8 cellular contexts compared by ENCODE assay signal in the genomic region with DNA sequence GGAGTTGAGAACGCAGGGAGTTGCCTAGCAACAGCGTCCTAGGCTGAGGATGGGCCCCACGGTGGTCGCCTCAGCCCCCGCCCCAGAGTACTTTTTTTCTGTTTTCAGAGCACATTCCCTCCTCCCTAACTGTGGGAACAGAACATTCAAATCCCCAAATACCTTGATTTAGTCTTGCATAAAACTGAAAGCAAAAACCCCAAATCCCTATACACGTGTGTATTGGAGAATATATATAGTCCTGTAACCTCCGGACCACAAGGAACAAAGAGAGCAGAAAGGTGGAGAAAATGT. TPM values are rescaled to one million over a fixed set of nuclear protein-coding genes. Genes with fewer than 3 reads are reported as not detected.
DNase-seq lines count a peak whose midpoint lies in the region; ATAC-seq and TF ChIP-seq lines count a peak whose summit lies in the region.

No MANE protein-coding gene starts in this region.

- POLR2A ChIA-PET in activated CD8-positive, alpha-beta T cell treated with anti-CD3 and anti-CD28 coated beads for 36 hours (lab: Charles Lee), result no interaction called here

- peak overlapping the region; percentile 79 for H3K4me3 Mint-ChIP-seq in activated CD8-positive, alpha-beta T cell treated with anti-CD3 and anti-CD28 coated beads for 36 hours
- H3K4me3 Mint-ChIP-seq in stimulated activated naive CD8-positive, alpha-beta T cell treated with anti-CD3 and anti-CD28 coated beads, Interleukin-15, amount 100 ng/mL, for 72 hours, result peak overlapping the region; percentile 89 to 90

- H3K36me3 Mint-ChIP-seq in activated CD8-positive, alpha-beta T cell treated with anti-CD3 and anti-CD28 coated beads for 36 hours (ENCODE audit: low read depth), result peaks cover 7% of the 10 kb centered on the region

- DNase-seq in NCI-H510A treated with DMSO at 0.1 percent for 48 hours (lab: John Stamatoyannopoulos, UW) (peak; percentile 58), NCI-H510A (lab: John Stamatoyannopoulos, UW) (no peak), NCI-H2107 (lab: John Stamatoyannopoulos, UW) (no peak)
- DNase-seq in activated CD8-positive, alpha-beta T cell treated with anti-CD3 and anti-CD28 coated beads for 36 hours, result no peak
- no peak for DNase-seq in stimulated activated naive CD8-positive, alpha-beta T cell treated with anti-CD3 and anti-CD28 coated beads, Interleukin-15, amount 100 ng/mL, for 72 hours

- CTCF ChIA-PET in activated CD8-positive, alpha-beta T cell treated with anti-CD3 and anti-CD28 coated beads for 36 hours (lab: Charles Lee), result no interaction called here

- ATAC-seq in activated CD8-positive, alpha-beta T cell treated with anti-CD3 and anti-CD28 coated beads for 36 hours, result no peak
- ATAC-seq in stimulated activated naive CD8-positive, alpha-beta T cell treated with anti-CD3 and anti-CD28 coated beads, Interleukin-15, amount 100 ng/mL, for 72 hours, result no peak
- no peak for ATAC-seq in HG03571 (IDR thresholded peaks at IDR 0.05; ENCODE audit: unreplicated experiment)
- no peak for ATAC-seq in HG02588 (IDR thresholded peaks at IDR 0.05; ENCODE audit: unreplicated experiment)

- H3K4me1 Mint-ChIP-seq in activated CD8-positive, alpha-beta T cell treated with anti-CD3 and anti-CD28 coated beads for 36 hours (ENCODE audit: low read depth), result peaks cover 45% of the 10 kb centered on the region
- peaks cover 46% of the 10 kb centered on the region for H3K4me1 Mint-ChIP-seq in stimulated activated naive CD8-positive, alpha-beta T cell treated with anti-CD3 and anti-CD28 coated beads, Interleukin-15, amount 100 ng/mL, for 72 hours

- H3K27me3 Mint-ChIP-seq in activated CD8-positive, alpha-beta T cell treated with anti-CD3 and anti-CD28 coated beads for 36 hours, result no peaks in the 10 kb centered on the region
- no peaks in the 10 kb centered on the region for H3K27me3 Mint-ChIP-seq in stimulated activated naive CD8-positive, alpha-beta T cell treated with anti-CD3 and anti-CD28 coated beads, Interleukin-15, amount 100 ng/mL, for 72 hours

- intact Hi-C loops in activated CD8-positive, alpha-beta T cell treated with anti-CD3 and anti-CD28 coated beads for 36 hours (cut with micrococcal nuclease), result no loop called here

- no peaks in the 10 kb centered on the region for H3K36me3 ChIP-seq in iPS-18a (ENCODE audit: control insufficient read depth, low read depth, low read length)

- peaks cover 6% of the 10 kb centered on the region for H3K4me1 ChIP-seq in iPS-18a (ENCODE audit: control insufficient read depth, low read depth, low read length)

- peak overlapping the region; percentile 91 for H3K4me3 ChIP-seq in iPS-18a (ENCODE audit: low read length)

- H3K9me3 Mint-ChIP-seq in activated CD8-positive, alpha-beta T cell treated with anti-CD3 and anti-CD28 coated beads for 36 hours, result no peaks in the 10 kb centered on the region
- H3K9me3 Mint-ChIP-seq in stimulated activated naive CD8-positive, alpha-beta T cell treated with anti-CD3 and anti-CD28 coated beads, Interleukin-15, amount 100 ng/mL, for 72 hours, result no peaks in the 10 kb centered on the region

- H3K27ac ChIP-seq in iPS-18a (ENCODE audit: low read length), result peak overlapping the region; percentile 58

- H3K9ac ChIP-seq in iPS-18a (ENCODE audit: low read length), result peak overlapping the region; percentile 91

- H3K9me3 ChIP-seq in iPS-18a (ENCODE audit: control insufficient read depth, low read depth, low read length), result no peaks in the 10 kb centered on the region

- TF ChIP-seq CTCF in activated CD8-positive, alpha-beta T cell treated with anti-CD3 and anti-CD28 coated beads for 36 hours (IDR thresholded peaks at IDR 0.05), result no peak

- peak overlapping the region; percentile 70 for H3K27ac Mint-ChIP-seq in activated CD8-positive, alpha-beta T cell treated with anti-CD3 and anti-CD28 coated beads for 36 hours
- H3K27ac Mint-ChIP-seq in stimulated activated naive CD8-positive, alpha-beta T cell treated with anti-CD3 and anti-CD28 coated beads, Interleukin-15, amount 100 ng/mL, for 72 hours, result peak overlapping the region; percentile 71 to 92

- H3K27me3 ChIP-seq in iPS-18a (ENCODE audit: control insufficient read depth, insufficient read depth, low read length), result no peaks in the 10 kb centered on the region

RNA-seq across cellular contexts. Expression of a gene that starts 0.3 kb away (rescaled TPM):
- 10 to 100 TPM; 13.1 to 16.8 TPM for total RNA-seq in activated CD8-positive, alpha-beta T cell treated with anti-CD3 and anti-CD28 coated beads for 36 hours

RNA-seq across cellular contexts. Expression of a gene that starts 28.1 kb away (rescaled TPM):
- 1 to 10 TPM; 3.3 to 3.5 TPM for total RNA-seq in activated CD8-positive, alpha-beta T cell treated with anti-CD3 and anti-CD28 coated beads for 36 hours
